24 cellular contexts compared by ENCODE assay signal in the genomic region with DNA sequence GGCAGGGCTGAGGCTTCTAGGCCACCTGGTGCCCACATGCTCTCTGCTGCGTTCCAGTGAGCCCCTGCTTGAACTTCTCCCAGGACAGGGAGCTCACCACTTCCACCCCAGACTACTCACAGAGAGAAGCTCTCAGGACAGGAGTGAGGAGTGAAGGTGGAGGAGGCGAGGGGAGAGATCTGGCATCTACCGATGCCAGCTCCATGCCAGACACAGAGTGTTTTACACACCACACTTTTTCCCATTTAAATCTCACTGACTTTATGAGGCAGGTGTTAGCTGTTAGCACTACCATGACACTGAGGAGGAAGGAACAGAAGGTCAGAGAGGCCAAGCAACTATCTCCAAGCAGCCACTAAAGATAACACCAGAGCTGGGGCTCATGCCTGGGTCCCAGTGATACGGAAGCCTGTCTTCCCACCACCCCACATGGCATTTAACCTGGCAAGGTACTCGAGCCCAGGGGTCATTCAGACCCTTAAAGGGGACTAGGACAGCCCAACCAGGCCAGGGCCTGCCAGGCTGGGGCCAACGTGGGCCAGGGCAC. TPM values are rescaled to one million over a fixed set of nuclear protein-coding genes. Genes with fewer than 3 reads are reported as not detected.
"Had no signal": no experiment of that assay in that cellular context is flagged by ENCODE, and none has a peak within 500 bp of the region (broad histone marks: within the 10 kb centered on the region; RNA-seq: fewer than 3 reads in every experiment).

No MANE protein-coding gene starts in this region.

- ATAC-seq: activated naive CD8-positive, alpha-beta T cell treated with anti-CD3 and anti-CD28 coated beads, Interleukin-2, amount 50 U/mL, for 24 hours; left lung; psoas muscle; SK-N-SH treated with all-trans-retinoic acid at 6 μM for 48 hours; stimulated activated memory B cell treated with anti-CD40 and anti-IgM and Interleukin-4, amounts not matched to agents 10 μg/mL and 1 μg/mL and 100 μg/mL, for 72 hours; T-cell had no signal

- H3K4me3 Mint-ChIP-seq: activated naive CD8-positive, alpha-beta T cell treated with anti-CD3 and anti-CD28 coated beads, Interleukin-2, amount 50 U/mL, for 24 hours; neural crest cell; stimulated activated memory B cell treated with anti-CD40 and anti-IgM and Interleukin-4, amounts not matched to agents 10 μg/mL and 1 μg/mL and 100 μg/mL, for 72 hours; T-cell had no signal

- H3K4me1 Mint-ChIP-seq: neural crest cell had no signal

- H3K27ac ChIP-seq: brain microvascular endothelial cell, esophagus muscularis mucosa, hepatocyte, left lung, psoas muscle, right lobe of liver, thoracic aorta, upper lobe of left lung had no signal

- H3K27ac Mint-ChIP-seq: activated naive CD8-positive, alpha-beta T cell treated with anti-CD3 and anti-CD28 coated beads, Interleukin-2, amount 50 U/mL, for 24 hours; activated T-helper 2 cell treated with anti-CD3 and anti-CD28 coated beads, Interferon-gamma antibody, Interleukin-2, Interleukin-4, amounts not matched to agents 10 μg/mL and 5 μg/mL and 100 μg/mL, durations not matched to agents 14 hours and 24 hours and 36 hours; stimulated activated memory B cell treated with anti-CD40 and anti-IgM and Interleukin-4, amounts not matched to agents 10 μg/mL and 1 μg/mL and 100 μg/mL, for 72 hours; T-cell had no signal

- DNase-seq: activated CD4-positive, alpha-beta T cell treated with anti-CD3 and anti-CD28 coated beads, Interleukin-2, amount 50 U/mL, for 4 hours; activated naive CD4-positive, alpha-beta T cell treated with Interleukin-2 at 50 U/mL for 16 hours; activated naive CD8-positive, alpha-beta T cell treated with anti-CD3 and anti-CD28 coated beads, Interleukin-2, amount 50 U/mL, for 24 hours; activated T-cell treated with anti-CD3 and anti-CD28 coated beads for 4 hours; anterior cingulate cortex; brain microvascular endothelial cell; cerebellar nuclear complex; effector CD4-positive, alpha-beta T cell; islet precursor cell; psoas muscle; right lobe of liver; stimulated activated CD4-positive, alpha-beta T cell treated with anti-CD3 and anti-CD28 coated beads, Interleukin-4, amount 100 ng/mL, for 24 hours; T-cell; upper lobe of left lung had no signal

- H3K27me3 Mint-ChIP-seq: activated naive CD8-positive, alpha-beta T cell treated with anti-CD3 and anti-CD28 coated beads, Interleukin-2, amount 50 U/mL, for 24 hours; stimulated activated memory B cell treated with anti-CD40 and anti-IgM and Interleukin-4, amounts not matched to agents 10 μg/mL and 1 μg/mL and 100 μg/mL, for 72 hours; T-cell had no signal

RNA-seq across cellular contexts. Expression of gene SLC5A10, which starts 45.8 kb away (rescaled TPM):
- total RNA-seq: activated T-helper 2 cell treated with anti-CD3 and anti-CD28 coated beads, Interferon-gamma antibody, Interleukin-2, Interleukin-4, amounts not matched to agents 10 μg/mL and 5 μg/mL and 100 μg/mL, durations not matched to agents 14 hours and 24 hours and 36 hours; esophagus muscularis mucosa; hepatocyte; left lung; neural crest cell; osteocyte; psoas muscle; smooth muscle cell; thoracic aorta; upper lobe of left lung had no signal
- polyA plus RNA-seq: smooth muscle cell had no signal

RNA-seq across cellular contexts. Expression of gene GRAP, which starts 49.0 kb away (rescaled TPM):
- total RNA-seq: hepatocyte, osteocyte, smooth muscle cell had no signal
